3 cellular contexts compared by ENCODE assay signal in genomic region chr5:57983426-57983825, GRCh38.
A peak's percentile ranks its signal among the peaks of the same experiment; 100 is the strongest.
TF ChIP-seq lines count a peak whose summit lies in the region.

No MANE protein-coding gene starts in this region.

TF ChIP-seq in HepG2, 621 proteins besides CTCF, POLR2A, EP300 and RAD21:
- no peak for TF ChIP-seq SRF (IDR thresholded peaks at IDR 0.05; ENCODE audit: low read depth, low read length)
- TF ChIP-seq USF2 (IDR thresholded peaks at IDR 0.05; ENCODE audit: low read depth, low read length): peak; percentile 40; the same call in 1 of the 2 replicates
- TF ChIP-seq USF2 (CRISPR knock-in tag; IDR thresholded peaks at IDR 0.05; ENCODE audit: borderline replicate concordance): no peak
- TF ChIP-seq NPAS2 (CRISPR knock-in tag; IDR thresholded peaks at IDR 0.05; ENCODE audit: borderline replicate concordance): no peak
- TF ChIP-seq RAD51 (IDR thresholded peaks at IDR 0.05; ENCODE audit: borderline replicate concordance): peak; percentile 66; the same call in 1 of the 2 replicates
- no peak for TF ChIP-seq ZNF138 (CRISPR knock-in tag; IDR thresholded peaks at IDR 0.05; ENCODE audit: low read depth)
- TF ChIP-seq DPF2 (CRISPR knock-in tag; IDR thresholded peaks at IDR 0.05; ENCODE audit: borderline replicate concordance, low read depth): no peak
- no peak for TF ChIP-seq GZF1 (CRISPR knock-in tag; IDR thresholded peaks at IDR 0.05)
- TF ChIP-seq ZFX (CRISPR knock-in tag; IDR thresholded peaks at IDR 0.05; ENCODE audit: low read depth): no peak

TF ChIP-seq in GM23338, 12 proteins besides CTCF, POLR2A, EP300 and RAD21 (continues in another document):
- TF ChIP-seq EZH2 (IDR thresholded peaks at IDR 0.05; ENCODE audit: low read depth, unreplicated experiment): no peak
- TF ChIP-seq, protein P1, sequence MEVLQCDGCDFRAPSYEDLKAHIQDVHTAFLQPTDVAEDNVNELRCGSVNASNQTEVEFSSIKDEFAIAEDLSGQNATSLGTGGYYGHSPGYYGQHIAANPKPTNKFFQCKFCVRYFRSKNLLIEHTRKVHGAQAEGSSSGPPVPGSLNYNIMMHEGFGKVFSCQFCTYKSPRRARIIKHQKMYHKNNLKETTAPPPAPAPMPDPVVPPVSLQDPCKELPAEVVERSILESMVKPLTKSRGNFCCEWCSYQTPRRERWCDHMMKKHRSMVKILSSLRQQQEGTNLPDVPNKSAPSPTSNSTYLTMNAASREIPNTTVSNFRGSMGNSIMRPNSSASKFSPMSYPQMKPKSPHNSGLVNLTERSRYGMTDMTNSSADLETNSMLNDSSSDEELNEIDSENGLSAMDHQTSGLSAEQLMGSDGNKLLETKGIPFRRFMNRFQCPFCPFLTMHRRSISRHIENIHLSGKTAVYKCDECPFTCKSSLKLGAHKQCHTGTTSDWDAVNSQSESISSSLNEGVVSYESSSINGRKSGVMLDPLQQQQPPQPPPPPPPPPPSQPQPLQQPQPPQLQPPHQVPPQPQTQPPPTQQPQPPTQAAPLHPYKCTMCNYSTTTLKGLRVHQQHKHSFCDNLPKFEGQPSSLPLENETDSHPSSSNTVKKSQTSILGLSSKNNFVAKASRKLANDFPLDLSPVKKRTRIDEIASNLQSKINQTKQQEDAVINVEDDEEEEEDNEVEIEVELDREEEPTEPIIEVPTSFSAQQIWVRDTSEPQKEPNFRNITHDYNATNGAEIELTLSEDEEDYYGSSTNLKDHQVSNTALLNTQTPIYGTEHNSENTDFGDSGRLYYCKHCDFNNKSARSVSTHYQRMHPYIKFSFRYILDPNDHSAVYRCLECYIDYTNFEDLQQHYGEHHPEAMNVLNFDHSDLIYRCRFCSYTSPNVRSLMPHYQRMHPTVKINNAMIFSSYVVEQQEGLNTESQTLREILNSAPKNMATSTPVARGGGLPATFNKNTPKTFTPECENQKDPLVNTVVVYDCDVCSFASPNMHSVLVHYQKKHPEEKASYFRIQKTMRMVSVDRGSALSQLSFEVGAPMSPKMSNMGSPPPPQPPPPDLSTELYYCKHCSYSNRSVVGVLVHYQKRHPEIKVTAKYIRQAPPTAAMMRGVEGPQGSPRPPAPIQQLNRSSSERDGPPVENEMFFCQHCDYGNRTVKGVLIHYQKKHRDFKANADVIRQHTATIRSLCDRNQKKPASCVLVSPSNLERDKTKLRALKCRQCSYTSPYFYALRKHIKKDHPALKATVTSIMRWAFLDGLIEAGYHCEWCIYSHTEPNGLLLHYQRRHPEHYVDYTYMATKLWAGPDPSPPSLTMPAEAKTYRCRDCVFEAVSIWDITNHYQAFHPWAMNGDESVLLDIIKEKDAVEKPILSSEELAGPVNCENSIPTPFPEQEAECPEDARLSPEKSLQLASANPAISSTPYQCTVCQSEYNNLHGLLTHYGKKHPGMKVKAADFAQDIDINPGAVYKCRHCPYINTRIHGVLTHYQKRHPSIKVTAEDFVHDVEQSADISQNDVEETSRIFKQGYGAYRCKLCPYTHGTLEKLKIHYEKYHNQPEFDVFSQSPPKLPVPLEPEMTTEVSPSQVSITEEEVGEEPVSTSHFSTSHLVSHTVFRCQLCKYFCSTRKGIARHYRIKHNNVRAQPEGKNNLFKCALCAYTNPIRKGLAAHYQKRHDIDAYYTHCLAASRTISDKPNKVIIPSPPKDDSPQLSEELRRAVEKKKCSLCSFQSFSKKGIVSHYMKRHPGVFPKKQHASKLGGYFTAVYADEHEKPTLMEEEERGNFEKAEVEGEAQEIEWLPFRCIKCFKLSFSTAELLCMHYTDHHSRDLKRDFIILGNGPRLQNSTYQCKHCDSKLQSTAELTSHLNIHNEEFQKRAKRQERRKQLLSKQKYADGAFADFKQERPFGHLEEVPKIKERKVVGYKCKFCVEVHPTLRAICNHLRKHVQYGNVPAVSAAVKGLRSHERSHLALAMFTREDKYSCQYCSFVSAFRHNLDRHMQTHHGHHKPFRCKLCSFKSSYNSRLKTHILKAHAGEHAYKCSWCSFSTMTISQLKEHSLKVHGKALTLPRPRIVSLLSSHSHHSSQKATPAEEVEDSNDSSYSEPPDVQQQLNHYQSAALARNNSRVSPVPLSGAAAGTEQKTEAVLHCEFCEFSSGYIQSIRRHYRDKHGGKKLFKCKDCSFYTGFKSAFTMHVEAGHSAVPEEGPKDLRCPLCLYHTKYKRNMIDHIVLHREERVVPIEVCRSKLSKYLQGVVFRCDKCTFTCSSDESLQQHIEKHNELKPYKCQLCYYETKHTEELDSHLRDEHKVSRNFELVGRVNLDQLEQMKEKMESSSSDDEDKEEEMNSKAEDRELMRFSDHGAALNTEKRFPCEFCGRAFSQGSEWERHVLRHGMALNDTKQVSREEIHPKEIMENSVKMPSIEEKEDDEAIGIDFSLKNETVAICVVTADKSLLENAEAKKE (CRISPR knock-in tag; IDR thresholded peaks at IDR 0.05): no peak
- no peak for TF ChIP-seq ETS1 (IDR thresholded peaks at IDR 0.05)
- TF ChIP-seq, protein P2, sequence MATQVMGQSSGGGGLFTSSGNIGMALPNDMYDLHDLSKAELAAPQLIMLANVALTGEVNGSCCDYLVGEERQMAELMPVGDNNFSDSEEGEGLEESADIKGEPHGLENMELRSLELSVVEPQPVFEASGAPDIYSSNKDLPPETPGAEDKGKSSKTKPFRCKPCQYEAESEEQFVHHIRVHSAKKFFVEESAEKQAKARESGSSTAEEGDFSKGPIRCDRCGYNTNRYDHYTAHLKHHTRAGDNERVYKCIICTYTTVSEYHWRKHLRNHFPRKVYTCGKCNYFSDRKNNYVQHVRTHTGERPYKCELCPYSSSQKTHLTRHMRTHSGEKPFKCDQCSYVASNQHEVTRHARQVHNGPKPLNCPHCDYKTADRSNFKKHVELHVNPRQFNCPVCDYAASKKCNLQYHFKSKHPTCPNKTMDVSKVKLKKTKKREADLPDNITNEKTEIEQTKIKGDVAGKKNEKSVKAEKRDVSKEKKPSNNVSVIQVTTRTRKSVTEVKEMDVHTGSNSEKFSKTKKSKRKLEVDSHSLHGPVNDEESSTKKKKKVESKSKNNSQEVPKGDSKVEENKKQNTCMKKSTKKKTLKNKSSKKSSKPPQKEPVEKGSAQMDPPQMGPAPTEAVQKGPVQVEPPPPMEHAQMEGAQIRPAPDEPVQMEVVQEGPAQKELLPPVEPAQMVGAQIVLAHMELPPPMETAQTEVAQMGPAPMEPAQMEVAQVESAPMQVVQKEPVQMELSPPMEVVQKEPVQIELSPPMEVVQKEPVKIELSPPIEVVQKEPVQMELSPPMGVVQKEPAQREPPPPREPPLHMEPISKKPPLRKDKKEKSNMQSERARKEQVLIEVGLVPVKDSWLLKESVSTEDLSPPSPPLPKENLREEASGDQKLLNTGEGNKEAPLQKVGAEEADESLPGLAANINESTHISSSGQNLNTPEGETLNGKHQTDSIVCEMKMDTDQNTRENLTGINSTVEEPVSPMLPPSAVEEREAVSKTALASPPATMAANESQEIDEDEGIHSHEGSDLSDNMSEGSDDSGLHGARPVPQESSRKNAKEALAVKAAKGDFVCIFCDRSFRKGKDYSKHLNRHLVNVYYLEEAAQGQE (IDR thresholded peaks at IDR 0.05; ENCODE audit: unreplicated experiment): no peak
- TF ChIP-seq ZNF114 (CRISPR knock-in tag; IDR thresholded peaks at IDR 0.05): no peak
- TF ChIP-seq NANOG (IDR thresholded peaks at IDR 0.05; ENCODE audit: borderline replicate concordance): no peak
- no peak for TF ChIP-seq JUNB (IDR thresholded peaks at IDR 0.05; ENCODE audit: unreplicated experiment)
- TF ChIP-seq EZH2phosphoT487 (IDR thresholded peaks at IDR 0.05; ENCODE audit: unreplicated experiment): no peak

TF ChIP-seq in K562, 482 proteins besides CTCF, POLR2A, EP300 and RAD21:
- TF ChIP-seq NR2C2 (CRISPR knock-in tag; IDR thresholded peaks at IDR 0.05) (no peak), NR2C2 (tag; IDR thresholded peaks at IDR 0.05) (no peak)
- TF ChIP-seq, protein P3, sequence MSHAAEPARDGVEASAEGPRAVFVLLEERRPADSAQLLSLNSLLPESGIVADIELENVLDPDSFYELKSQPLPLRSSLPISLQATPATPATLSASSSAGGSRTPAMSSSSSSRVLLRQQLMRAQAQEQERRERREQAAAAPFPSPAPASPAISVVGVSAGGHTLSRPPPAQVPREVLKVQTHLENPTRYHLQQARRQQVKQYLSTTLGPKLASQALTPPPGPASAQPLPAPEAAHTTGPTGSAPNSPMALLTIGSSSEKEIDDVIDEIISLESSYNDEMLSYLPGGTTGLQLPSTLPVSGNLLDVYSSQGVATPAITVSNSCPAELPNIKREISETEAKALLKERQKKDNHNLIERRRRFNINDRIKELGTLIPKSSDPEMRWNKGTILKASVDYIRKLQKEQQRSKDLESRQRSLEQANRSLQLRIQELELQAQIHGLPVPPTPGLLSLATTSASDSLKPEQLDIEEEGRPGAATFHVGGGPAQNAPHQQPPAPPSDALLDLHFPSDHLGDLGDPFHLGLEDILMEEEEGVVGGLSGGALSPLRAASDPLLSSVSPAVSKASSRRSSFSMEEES (CRISPR knock-in tag; IDR thresholded peaks at IDR 0.05): peak; percentile 79
